In genomic region chr2:15142069-15142689, GRCh38 we compare ENCODE assay signal across 8 cellular contexts.
A peak's percentile ranks its signal among the peaks of the same experiment; 100 is the strongest.
DNase-seq lines count a peak whose midpoint lies in the region; FAIRE-seq and TF ChIP-seq lines count a peak whose summit lies in the region.

No MANE protein-coding gene starts in this region.

- no peak for TF ChIP-seq EP300 in H1 (IDR thresholded peaks at IDR 0.05; ENCODE audit: borderline replicate concordance in 1 of 2, low read depth in 2 of 2, low read length in 2 of 2)

- H3K56ac ChIP-seq in H1 (replicated peaks; ENCODE audit: insufficient read length, low read depth, low read length), result no peak overlapping the region
- H3K56ac ChIP-seq in H9 (ENCODE audit: insufficient read length, low read depth, low read length), result no peak overlapping the region

- no peaks in the 10 kb centered on the region for H3K23me2 ChIP-seq in H1 (ENCODE audit: low read depth, low read length)
- H3K23me2 ChIP-seq in H9 (ENCODE audit: insufficient read length, low read depth, low read length, poor library complexity, severe bottlenecking), result no peaks in the 10 kb centered on the region

- H4K8ac ChIP-seq in H1 (ENCODE audit: extremely low read depth, insufficient read depth, low read length) (no peak overlapping the region), H9 (replicated peaks; ENCODE audit: insufficient read length, low read depth, low read length) (no peak overlapping the region)

- H2BK12ac ChIP-seq in H1 (ENCODE audit: low read depth, low read length) (no peak overlapping the region), H9 (ENCODE audit: insufficient read length, low read depth, low read length) (no peak overlapping the region)

- H3K14ac ChIP-seq in H1 (ENCODE audit: insufficient read length), result no peak overlapping the region
- no peak overlapping the region for H3K14ac ChIP-seq in H9 (ENCODE audit: insufficient read depth, low read length)

- H2AFZ ChIP-seq in H1 (ENCODE audit: low read length) (no peak overlapping the region), H9 (ENCODE audit: low read length) (no peak overlapping the region)

- H3K36me3 Mint-ChIP-seq in H9 (ENCODE audit: insufficient read depth in 1 of 3, low read depth in 3 of 3), result no peaks in the 10 kb centered on the region; a peak in 1 of 7 replicates

- 81% methylated on average over 14 of the region's 14 CpGs; no CpG with 5 or more reads in 1 of the 2 experiments for WGBS in H1 (ENCODE audit: extremely low coverage in 1 of 2, insufficient coverage in 1 of 2, insufficient read length in 1 of 2, insufficient replicate concordance in 2 of 2, low coverage in 1 of 2, low lambda C conversion rate in 2 of 2, missing lambda C conversion rate in 1 of 2), 2 experiments
- WGBS in H9 (ENCODE audit: extremely low coverage, insufficient read length, low lambda C conversion rate), result no CpG with 5 or more reads among the region's 14 CpGs

- H3K79me1 ChIP-seq in H1 (ENCODE audit: low read depth, low read length) (no peaks in the 10 kb centered on the region), H9 (ENCODE audit: insufficient read depth, low read depth, low read length, poor library complexity, severe bottlenecking) (no peaks in the 10 kb centered on the region)

- peaks cover 0 to 6% (median 0%) of the 10 kb centered on the region in 4 experiments; a peak in 1 of 7 replicates for H3K4me1 ChIP-seq in H1 (replicated peaks in 1 of 4; ENCODE audit: control insufficient read depth in 3 of 4, insufficient read depth in 4 of 4, low read length in 3 of 4)
- H3K4me1 ChIP-seq in H9 (ENCODE audit: insufficient read depth, low read length), result peaks cover 4% of the 10 kb centered on the region; the same call in 1 of the 2 replicates

- no peak overlapping the region for H3T11ph ChIP-seq in H9 (ENCODE audit: low read length)

- H3K23ac ChIP-seq in H1 (ENCODE audit: insufficient read length) (no peak overlapping the region), H9 (ENCODE audit: insufficient read length, low read depth, low read length) (no peak overlapping the region)

- peaks cover 11 to 12% of the 10 kb centered on the region in 2 experiments for H3K4me1 Mint-ChIP-seq in H9

- H4K5ac ChIP-seq in H1 (ENCODE audit: insufficient read length, low read depth, low read length) (no peak overlapping the region), H9 (ENCODE audit: insufficient read length, low read depth, low read length) (no peak overlapping the region)

- H3K4ac ChIP-seq in H1 (replicated peaks; ENCODE audit: insufficient read length, low read depth, low read length) (no peak overlapping the region), H9 (ENCODE audit: low read depth, low read length) (no peak overlapping the region)

- H4K91ac ChIP-seq in H1 (replicated peaks; ENCODE audit: insufficient read length, low read length), result no peak overlapping the region
- H4K91ac ChIP-seq in H9 (ENCODE audit: insufficient read length, low read depth, low read length), result no peak overlapping the region

- H3K9me3 Mint-ChIP-seq in H9, result no peaks in the 10 kb centered on the region; a peak in 1 of 5 replicates

- peak overlapping the region in 1 of 3 experiments; percentile 72; a peak in 2 of 7 replicates for H3K27ac Mint-ChIP-seq in H9

- no peak for FAIRE-seq in H1 (lab: Jason Lieb, UNC)

- H3K18ac ChIP-seq in H1 (ENCODE audit: extremely low read depth, low read length), result no peak overlapping the region
- no peak overlapping the region for H3K18ac ChIP-seq in H9 (ENCODE audit: insufficient read length, low read depth, low read length)

- H3K27ac ChIP-seq in H1 (ENCODE audit: low read depth, low read length) (no peak overlapping the region), H9 (ENCODE audit: insufficient read length, low read depth, low read length) (no peak overlapping the region)

- DNase-seq in DMS153 (lab: John Stamatoyannopoulos, UW), result peak; percentile 81
- DNase-seq in GM20000 (ENCODE audit: low spot score), result peak; percentile 88
- peak; percentile 83 for DNase-seq in HT1080 (ENCODE audit: low read depth)
- peak; percentile 22 to 38 (median 28) for DNase-seq in activated CD4-positive, CD25-positive, alpha-beta regulatory T cell (lab: John Stamatoyannopoulos, UW)
- DNase-seq in H1 (ENCODE audit: low read depth in 1 of 2, low spot score in 2 of 2), result no peak
- peak; percentile 47 to 65 for DNase-seq in stimulated activated CD8-positive, alpha-beta memory T cell treated with anti-CD3 and anti-CD28 coated beads, Interleukin-15, amount 100 ng/mL, for 4 hours (ENCODE audit: low read depth in 2 of 2)
- DNase-seq in H9, result no peak
- DNase-seq in NK-92 (lab: John Stamatoyannopoulos, UW; ENCODE audit: unreplicated experiment), result no peak

- H3K79me2 ChIP-seq in H1 (ENCODE audit: control insufficient read depth in 1 of 2, insufficient read depth in 2 of 2, low read length in 2 of 2), result no peaks in the 10 kb centered on the region
- H3K79me2 ChIP-seq in H9 (ENCODE audit: insufficient read depth, low read length), result no peaks in the 10 kb centered on the region

- no peaks in the 10 kb centered on the region for H3K36me3 ChIP-seq in H1 (ENCODE audit: control insufficient read depth in 2 of 4, insufficient read depth in 4 of 4, low read length in 3 of 4)

- H2BK120ac ChIP-seq in H1 (replicated peaks; ENCODE audit: low read depth, low read length) (peak overlapping the region; percentile 60), H9 (ENCODE audit: low read depth, low read length, poor library complexity, severe bottlenecking) (no peak overlapping the region)

- no peak overlapping the region for H3K4me3 ChIP-seq in H1 (ENCODE audit: extremely low read depth in 1 of 4, insufficient read depth in 2 of 4, low read depth in 3 of 4, low read length in 4 of 4)

- H2BK20ac ChIP-seq in H1 (ENCODE audit: low read length), result no peak overlapping the region
- H2BK20ac ChIP-seq in H9 (ENCODE audit: low read depth, low read length, poor library complexity, severe bottlenecking), result no peak overlapping the region

- H2AK5ac ChIP-seq in H1 (ENCODE audit: low read depth, low read length), result no peak overlapping the region
- H2AK5ac ChIP-seq in H9 (ENCODE audit: insufficient read length, low read length), result no peak overlapping the region

- TF ChIP-seq RAD21 in H1 (IDR thresholded peaks at IDR 0.05 in 1 of 2, conservative IDR thresholded peaks at IDR 0.05 in 1 of 2; ENCODE audit: low read depth in 2 of 2, low read length in 2 of 2), result no peak

- TF ChIP-seq CTCF in GM20000 (IDR thresholded peaks at IDR 0.05; ENCODE audit: extremely low read depth, missing control alignments) (no peak), H1 (IDR thresholded peaks at IDR 0.05; ENCODE audit: control extremely low read depth in 1 of 3, insufficient read depth in 1 of 3, low read depth in 1 of 3, low read length in 3 of 3) (no peak), H9 (conservative IDR thresholded peaks at IDR 0.05) (no peak)

- H3K27me3 ChIP-seq in H1 (replicated peaks in 1 of 4; ENCODE audit: control insufficient read depth in 3 of 4, extremely low read depth in 1 of 4, insufficient read depth in 3 of 4, low read length in 3 of 4) (no peaks in the 10 kb centered on the region), H9 (ENCODE audit: insufficient read depth, low read length) (no peaks in the 10 kb centered on the region)

- no peaks in the 10 kb centered on the region for H4K20me1 ChIP-seq in H1 (replicated peaks in 1 of 2; ENCODE audit: control insufficient read depth in 1 of 2, insufficient read depth in 2 of 2, low read length in 2 of 2)
- H4K20me1 ChIP-seq in H9 (ENCODE audit: control insufficient read depth, insufficient read depth, insufficient read length), result no peaks in the 10 kb centered on the region

- H2BK15ac ChIP-seq in H1 (ENCODE audit: low read length) (no peak overlapping the region), H9 (ENCODE audit: low read depth, low read length) (no peak overlapping the region)

- no peak for TF ChIP-seq POLR2A in H1 (IDR thresholded peaks at IDR 0.05; ENCODE audit: control extremely low read depth in 1 of 2, low read depth in 2 of 2, low read length in 2 of 2)

- CTCF ChIA-PET in H1 (lab: Charles Lee; ENCODE audit: partially characterized antibody), result interaction anchor here (1.1 to 2.0 kb wide), 4 partner anchors 13 to 435 kb away, joined by 3 to 6 read pairs (median 4); no protein-coding TSS in a partner anchor

- POLR2A ChIA-PET in H1 (lab: Charles Lee; ENCODE audit: partially characterized antibody), result no interaction called here

- H2BK5ac ChIP-seq in H1 (ENCODE audit: low read depth, low read length), result no peak overlapping the region
- no peak overlapping the region for H2BK5ac ChIP-seq in H9 (ENCODE audit: insufficient read length, low read length)

- no peak overlapping the region for H3K4me2 ChIP-seq in H1 (ENCODE audit: insufficient read depth in 1 of 2, low read depth in 2 of 2, low read length in 2 of 2)
- H3K4me2 ChIP-seq in H9 (ENCODE audit: insufficient read depth, insufficient read length, low read length), result no peak overlapping the region

- H3K4me3 Mint-ChIP-seq in H9, result no peak overlapping the region

- H3K9me3 ChIP-seq in H1 (ENCODE audit: insufficient read depth in 2 of 2, low read depth in 1 of 2, low read length in 1 of 2) (peaks cover 0 to 5% of the 10 kb centered on the region in 2 experiments; a peak in 1 of 4 replicates), H9 (ENCODE audit: control insufficient read depth, low read depth, low read length) (no peaks in the 10 kb centered on the region)

- H3K9ac ChIP-seq in H1 (replicated peaks in 1 of 4; ENCODE audit: extremely low read depth in 1 of 4, low read depth in 3 of 4, low read length in 3 of 4), result no peak overlapping the region
- no peak overlapping the region for H3K9ac ChIP-seq in H9 (ENCODE audit: extremely low read depth, insufficient read length, low read length)

- H3K27me3 Mint-ChIP-seq in H9 (ENCODE audit: low read depth), result peaks cover 3% of the 10 kb centered on the region; the same call in 1 of the 2 replicates

TF ChIP-seq in H1, 55 proteins besides CTCF, POLR2A, EP300 and RAD21:
- TF ChIP-seq MAX (IDR thresholded peaks at IDR 0.05), result peak; percentile 70
- no peak for TF ChIP-seq RXRA (IDR thresholded peaks at IDR 0.05; ENCODE audit: insufficient read depth, low read depth, low read length)
- peak; percentile 55; the same call in 1 of the 2 replicates for TF ChIP-seq E2F6 (IDR thresholded peaks at IDR 0.05)
- TF ChIP-seq TBP (IDR thresholded peaks at IDR 0.05; ENCODE audit: low read depth, low read length), result no peak

Comparison
In these comparisons a context has a peak if more than half of its experiments do, and no peak if none do; other contexts are left out.
1. DNase-seq: peak in DMS153 (single experiment), GM20000 (single experiment), HT1080 (single experiment), activated CD4-positive, CD25-positive, alpha-beta regulatory T cell (4 of 4) and stimulated activated CD8-positive, alpha-beta memory T cell treated with anti-CD3 and anti-CD28 coated beads, Interleukin-15, amount 100 ng/mL, for 4 hours (2 of 2); none in H1 (0 of 2), H9 (single experiment) and NK-92 (single experiment).